ENCODE assay signal across 17 cellular contexts in the genomic region with DNA sequence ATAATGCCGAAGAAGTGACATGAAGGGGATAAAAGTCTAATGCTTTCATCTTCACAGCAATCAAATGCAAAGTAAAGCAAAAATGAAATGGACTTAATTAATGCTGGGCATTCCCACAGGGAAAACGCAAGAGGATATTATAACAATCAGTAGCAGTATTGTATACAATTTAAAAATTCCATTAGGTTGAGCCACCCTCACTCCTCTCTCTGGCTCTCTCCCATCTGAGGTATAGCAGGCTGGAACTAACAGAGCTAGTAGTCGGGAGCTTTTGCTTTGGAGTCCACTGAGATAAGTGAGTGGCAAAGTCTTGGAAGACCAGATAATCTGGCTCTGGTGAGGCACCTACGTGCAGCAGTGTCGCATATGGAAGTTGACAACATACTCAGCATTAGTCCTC.
"Had no signal": no experiment of that assay in that cellular context is flagged by ENCODE, and none has a peak within 500 bp of the region (broad histone marks: within the 10 kb centered on the region; RNA-seq: fewer than 3 reads in every experiment).

No MANE protein-coding gene starts in this region.

- ATAC-seq: activated CD8-positive, alpha-beta T cell treated with anti-CD3 and anti-CD28 coated beads, Interleukin-2, amount 10 ng/mL, durations not matched to agents 7 days and 5 days; gastrocnemius medialis; heart left ventricle; natural killer cell had no signal

- H3K27ac ChIP-seq: brain microvascular endothelial cell, colonic mucosa, gastrocnemius medialis, heart left ventricle, thyroid gland had no signal

- H3K4me3 ChIP-seq: colonic mucosa, gastrocnemius medialis, heart left ventricle, thyroid gland had no signal

- H3K9me3 ChIP-seq: colonic mucosa, gastrocnemius medialis, heart left ventricle, thyroid gland had no signal

- H3K36me3 ChIP-seq: brain microvascular endothelial cell had no signal

- DNase-seq: activated CD4-positive, alpha-beta T cell treated with anti-CD3 and anti-CD28 coated beads, Interleukin-2, amount 10 ng/mL, durations not matched to agents 7 days and 5 days; activated CD8-positive, alpha-beta T cell treated with anti-CD3 and anti-CD28 coated beads, Interleukin-2, amount 10 ng/mL, durations not matched to agents 7 days and 5 days; activated naive CD4-positive, alpha-beta T cell treated with anti-CD3 and anti-CD28 coated beads for 36 hours; activated T-cell treated with anti-CD3 and anti-CD28 coated beads, Interleukin-2, amount 50 U/mL, for 24 hours; anterior cingulate cortex; brain microvascular endothelial cell; colonic mucosa; endodermal cell; gastrocnemius medialis; mesendoderm; natural killer cell; stimulated activated CD4-positive, alpha-beta T cell treated with anti-CD3 and anti-CD28 coated beads, Interleukin-12 subunit alpha, Interleukin-12 subunit beta, amount 100 ng/mL, for 4 hours; stimulated activated CD4-positive, alpha-beta T cell treated with anti-CD3 and anti-CD28 coated beads, Interleukin-2, amount 100 ng/mL, for 24 hours; stimulated activated naive CD4-positive, alpha-beta T cell treated with Interleukin-2 at 50 U/mL for 16 hours; T1000; thyroid gland had no signal

- H3K4me1 ChIP-seq: colonic mucosa, gastrocnemius medialis, heart left ventricle, thyroid gland had no signal

- H3K27me3 ChIP-seq: brain microvascular endothelial cell, colonic mucosa, gastrocnemius medialis, heart left ventricle, thyroid gland had no signal
